ENCODE assay signal across 1 cellular context in the genomic region with DNA sequence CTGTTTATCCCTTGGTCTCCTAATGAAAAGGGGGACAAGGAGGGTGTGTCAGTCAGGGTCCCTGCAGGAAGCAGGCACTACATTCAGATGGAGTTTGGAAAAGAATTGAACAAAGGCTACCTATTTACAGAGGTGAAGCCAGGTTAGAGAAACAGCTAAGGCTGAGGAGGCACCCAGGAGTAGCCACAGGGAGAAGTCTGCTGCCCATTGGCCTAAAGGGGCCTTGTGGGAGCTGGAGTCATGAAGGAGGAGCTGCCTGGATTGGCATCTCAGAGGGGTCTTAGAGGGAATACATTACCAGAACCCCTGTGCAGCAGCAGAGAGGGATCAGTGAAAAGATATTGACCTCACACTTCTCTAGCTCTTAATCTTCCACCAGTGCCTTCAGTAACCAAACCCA.
TF ChIP-seq lines count a peak whose summit lies in the region.

No MANE protein-coding gene starts in this region.

TF ChIP-seq in K562, 482 proteins besides CTCF, POLR2A, EP300 and RAD21:
- TF ChIP-seq, protein P1, sequence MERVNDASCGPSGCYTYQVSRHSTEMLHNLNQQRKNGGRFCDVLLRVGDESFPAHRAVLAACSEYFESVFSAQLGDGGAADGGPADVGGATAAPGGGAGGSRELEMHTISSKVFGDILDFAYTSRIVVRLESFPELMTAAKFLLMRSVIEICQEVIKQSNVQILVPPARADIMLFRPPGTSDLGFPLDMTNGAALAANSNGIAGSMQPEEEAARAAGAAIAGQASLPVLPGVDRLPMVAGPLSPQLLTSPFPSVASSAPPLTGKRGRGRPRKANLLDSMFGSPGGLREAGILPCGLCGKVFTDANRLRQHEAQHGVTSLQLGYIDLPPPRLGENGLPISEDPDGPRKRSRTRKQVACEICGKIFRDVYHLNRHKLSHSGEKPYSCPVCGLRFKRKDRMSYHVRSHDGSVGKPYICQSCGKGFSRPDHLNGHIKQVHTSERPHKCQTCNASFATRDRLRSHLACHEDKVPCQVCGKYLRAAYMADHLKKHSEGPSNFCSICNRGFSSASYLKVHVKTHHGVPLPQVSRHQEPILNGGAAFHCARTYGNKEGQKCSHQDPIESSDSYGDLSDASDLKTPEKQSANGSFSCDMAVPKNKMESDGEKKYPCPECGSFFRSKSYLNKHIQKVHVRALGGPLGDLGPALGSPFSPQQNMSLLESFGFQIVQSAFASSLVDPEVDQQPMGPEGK (CRISPR knock-in tag; IDR thresholded peaks at IDR 0.05; ENCODE audit: borderline replicate concordance): no peak
- TF ChIP-seq BRF1 (IDR thresholded peaks at IDR 0.05; ENCODE audit: borderline replicate concordance, extremely low read depth, insufficient read length) (no peak), FOXA3 (CRISPR knock-in tag; conservative IDR thresholded peaks at IDR 0.05 in 1 of 2, IDR thresholded peaks at IDR 0.05 in 1 of 2) (no peak), HMG20A (CRISPR knock-in tag; conservative IDR thresholded peaks at IDR 0.05) (no peak)
